8 cellular contexts compared by ENCODE assay signal in genomic region chr2:47016172-47016913, GRCh38.
A peak's percentile ranks its signal among the peaks of the same experiment; 100 is the strongest.
DNase-seq lines count a peak whose midpoint lies in the region; ATAC-seq, FAIRE-seq and TF ChIP-seq lines count a peak whose summit lies in the region.

No MANE protein-coding gene starts in this region.

- TF ChIP-seq POLR2A in GM12878 (IDR thresholded peaks at IDR 0.05; ENCODE audit: low read depth, low read length) = no peak
- TF ChIP-seq POLR2A in upper lobe of left lung (IDR thresholded peaks at IDR 0.05) = no peak
- TF ChIP-seq POLR2A in uterus (IDR thresholded peaks at IDR 0.05) = no peak

- no peak for TF ChIP-seq CTCF in GM12878 (IDR thresholded peaks at IDR 0.05 in 2 of 3, conservative IDR thresholded peaks at IDR 0.05 in 1 of 3; ENCODE audit: control insufficient read depth in 2 of 3, extremely low read depth in 1 of 3, insufficient read depth in 1 of 3, low read depth in 3 of 3, low read length in 3 of 3)
- no peak for TF ChIP-seq CTCF in upper lobe of left lung (IDR thresholded peaks at IDR 0.05)
- no peak for TF ChIP-seq CTCF in D721Med (IDR thresholded peaks at IDR 0.05; ENCODE audit: insufficient read depth, missing control alignments)
- TF ChIP-seq CTCF in uterus (IDR thresholded peaks at IDR 0.05) = no peak

- POLR2A ChIA-PET in GM12878 (lab: Charles Lee) = no interaction called here

- 89% methylated on average over 6 of the region's 6 CpGs for WGBS in GM12878 (ENCODE audit: insufficient coverage, insufficient replicate concordance, low lambda C conversion rate, missing lambda C conversion rate)
- 28 to 47% methylated on average over 4 to 6 of the region's 6 CpGs for WGBS in upper lobe of left lung, 2 donors

- TSS peak; percentile 36 for BruUV-seq in GM12878 (replicated peaks; lab: Mats Ljungman, UMichigan)

- H3K9me3 ChIP-seq in GM12878 (replicated peaks; ENCODE audit: control insufficient read depth, insufficient read depth, low read length) = no peaks in the 10 kb centered on the region
- no peaks in the 10 kb centered on the region for H3K9me3 ChIP-seq in upper lobe of left lung
- no peaks in the 10 kb centered on the region for H3K9me3 ChIP-seq in uterus

- RAD21 ChIA-PET in GM12878 (lab: Charles Lee; ENCODE audit: unreplicated experiment) = interaction anchor here (1.4 kb wide), 1 partner anchor 372 kb away, joined by 3 read pairs; no protein-coding TSS in a partner anchor

- H3K4me3 ChIP-seq in GM12878 (no peak overlapping the region), upper lobe of left lung (no peak overlapping the region), uterus (no peak overlapping the region)

- intact Hi-C loops in GM12878 (cut with micrococcal nuclease; ENCODE audit: unreplicated experiment) (no loop called here), uterus (cut with DNase I; ENCODE audit: low total_unique reads) (no loop called here)

- no peak overlapping the region for H3K4me2 ChIP-seq in GM12878 (ENCODE audit: control insufficient read depth, insufficient read depth)

- no peak for FAIRE-seq in GM12878 (lab: Jason Lieb, UNC)
- FAIRE-seq in D721Med (lab: Jason Lieb, UNC) = no peak

- H4K20me1 ChIP-seq in GM12878 (ENCODE audit: control insufficient read depth, insufficient read depth) = no peaks in the 10 kb centered on the region

- ATAC-seq in GM12878 = no peak
- ATAC-seq in upper lobe of left lung (ENCODE audit: low FRiP score in 2 of 2) = peak; percentile 38 to 71
- ATAC-seq in HG02610 (IDR thresholded peaks at IDR 0.05; ENCODE audit: unreplicated experiment) = no peak

- no peak for TF ChIP-seq RAD21 in GM12878 (IDR thresholded peaks at IDR 0.05; ENCODE audit: insufficient read depth, low read depth, low read length)

- H3K36me3 ChIP-seq in GM12878 (ENCODE audit: control insufficient read depth in 2 of 2, insufficient read depth in 2 of 2, low read length in 1 of 2) (peaks cover 21 to 26% of the 10 kb centered on the region in 2 experiments), upper lobe of left lung (peaks cover 9 to 60% (median 22%) of the 10 kb centered on the region in 4 donors), uterus (no peaks in the 10 kb centered on the region)

- SMC1A ChIA-PET in GM12878 (lab: Charles Lee; ENCODE audit: uncharacterized antibody, unreplicated experiment) = no interaction called here

- H3K79me2 ChIP-seq in GM12878 (ENCODE audit: control insufficient read depth, insufficient read depth, low read length) = no peaks in the 10 kb centered on the region

- H3K4me1 ChIP-seq in GM12878 (ENCODE audit: control insufficient read depth, insufficient read depth, low read length) (no peaks in the 10 kb centered on the region), upper lobe of left lung (peaks cover 6 to 19% (median 9%) of the 10 kb centered on the region in 4 donors), uterus (no peaks in the 10 kb centered on the region)

- H2AFZ ChIP-seq in GM12878 (ENCODE audit: control insufficient read depth, low read depth, low read length) = no peak overlapping the region

- DNase-seq in DMS 273 (lab: John Stamatoyannopoulos, UW; ENCODE audit: unreplicated experiment) = peak; percentile 97
- DNase-seq in NCI-H1694 treated with DMSO at 0.1 percent for 48 hours (lab: John Stamatoyannopoulos, UW) = peak; percentile 20
- DNase-seq in GM12878 (ENCODE audit: low read depth, low spot score) = no peak
- DNase-seq in kidney glomerular epithelial cell (lab: John Stamatoyannopoulos, UW) = peak; percentile 95
- DNase-seq in upper lobe of left lung = peak in 1 of 2 donors; percentile 44
- DNase-seq in D721Med (ENCODE audit: insufficient read length, low spot score) = no peak
- no peak for DNase-seq in uterus

- no peak for TF ChIP-seq EP300 in GM12878 (IDR thresholded peaks at IDR 0.05; ENCODE audit: borderline replicate concordance in 1 of 2, control insufficient read depth in 1 of 2, low read depth in 2 of 2, low read length in 2 of 2)
- no peak for TF ChIP-seq EP300 in upper lobe of left lung (IDR thresholded peaks at IDR 0.05)

- no peak overlapping the region for H3K9ac ChIP-seq in GM12878 (ENCODE audit: control insufficient read depth, insufficient read depth, low read length)

- in situ Hi-C loops in GM12878 (cut with MboI) = no loop called here

- CTCF ChIA-PET in GM12878 (lab: Yijun Ruan, JAX) = interaction anchor here (4.7 kb wide), 1 partner anchor 307 kb away, joined by 20 read pairs; no protein-coding TSS in a partner anchor

- H3K27me3 ChIP-seq in GM12878 (replicated peaks in 1 of 2; ENCODE audit: control insufficient read depth in 2 of 2, insufficient read depth in 2 of 2, low read length in 1 of 2) (no peaks in the 10 kb centered on the region), upper lobe of left lung (no peaks in the 10 kb centered on the region), uterus (no peaks in the 10 kb centered on the region)

- H3K27ac ChIP-seq in GM12878 (ENCODE audit: control insufficient read depth, insufficient read depth) = no peak overlapping the region
- H3K27ac ChIP-seq in upper lobe of left lung = peak overlapping the region in 3 of 4 donors; percentile 7 to 53 (median 24)
- no peak overlapping the region for H3K27ac ChIP-seq in uterus

TF ChIP-seq in GM12878, 131 proteins besides CTCF, POLR2A, EP300 and RAD21:
- TF ChIP-seq CBX3 (IDR thresholded peaks at IDR 0.05; ENCODE audit: borderline replicate concordance, low read depth) (no peak), REST (IDR thresholded peaks at IDR 0.05; ENCODE audit: low read depth, low read length) (no peak), PBX3 (IDR thresholded peaks at IDR 0.05; ENCODE audit: insufficient replicate concordance, low read depth, low read length) (no peak), RCOR1 (conservative IDR thresholded peaks at IDR 0.05; ENCODE audit: low read depth, low read length) (no peak), ZNF274 (IDR thresholded peaks at IDR 0.05; ENCODE audit: insufficient read depth, insufficient read length) (no peak), RAD51 (IDR thresholded peaks at IDR 0.05) (no peak), IRF4 (IDR thresholded peaks at IDR 0.05; ENCODE audit: low read depth, low read length) (no peak), FOXM1 (IDR thresholded peaks at IDR 0.05; ENCODE audit: low read depth, low read length) (no peak), SREBF1 (IDR thresholded peaks at IDR 0.05; ENCODE audit: low read length) (no peak), USF1 (IDR thresholded peaks at IDR 0.05; ENCODE audit: borderline replicate concordance, extremely low read length, insufficient read depth, low read depth, low read length) (no peak), CREM (IDR thresholded peaks at IDR 0.05; ENCODE audit: low read depth) (no peak), RUNX3 (IDR thresholded peaks at IDR 0.05; ENCODE audit: low read length) (no peak), ASH2L (IDR thresholded peaks at IDR 0.05; ENCODE audit: borderline replicate concordance, low read depth) (no peak), EED (IDR thresholded peaks at IDR 0.05; ENCODE audit: low read depth) (no peak), LARP7 (IDR thresholded peaks at IDR 0.05) (no peak), HDAC2 (IDR thresholded peaks at IDR 0.05) (no peak), NFIC (IDR thresholded peaks at IDR 0.05; ENCODE audit: low read depth, low read length) (no peak)

Comparison
In these comparisons a context has a peak if more than half of its experiments do, and no peak if none do; other contexts are left out.
1. DNase-seq: peak in DMS 273 (single experiment), NCI-H1694 treated with DMSO at 0.1 percent for 48 hours (single experiment) and kidney glomerular epithelial cell (single experiment); none in GM12878 (single experiment), D721Med (single experiment) and uterus (0 of 2).
2. ATAC-seq: peak in upper lobe of left lung (2 of 2); none in GM12878 (single experiment) and HG02610 (single experiment).
3. H3K27ac ChIP-seq: peak in upper lobe of left lung (3 of 4); none in GM12878 (single experiment) and uterus (0 of 2).